In the genomic region with DNA sequence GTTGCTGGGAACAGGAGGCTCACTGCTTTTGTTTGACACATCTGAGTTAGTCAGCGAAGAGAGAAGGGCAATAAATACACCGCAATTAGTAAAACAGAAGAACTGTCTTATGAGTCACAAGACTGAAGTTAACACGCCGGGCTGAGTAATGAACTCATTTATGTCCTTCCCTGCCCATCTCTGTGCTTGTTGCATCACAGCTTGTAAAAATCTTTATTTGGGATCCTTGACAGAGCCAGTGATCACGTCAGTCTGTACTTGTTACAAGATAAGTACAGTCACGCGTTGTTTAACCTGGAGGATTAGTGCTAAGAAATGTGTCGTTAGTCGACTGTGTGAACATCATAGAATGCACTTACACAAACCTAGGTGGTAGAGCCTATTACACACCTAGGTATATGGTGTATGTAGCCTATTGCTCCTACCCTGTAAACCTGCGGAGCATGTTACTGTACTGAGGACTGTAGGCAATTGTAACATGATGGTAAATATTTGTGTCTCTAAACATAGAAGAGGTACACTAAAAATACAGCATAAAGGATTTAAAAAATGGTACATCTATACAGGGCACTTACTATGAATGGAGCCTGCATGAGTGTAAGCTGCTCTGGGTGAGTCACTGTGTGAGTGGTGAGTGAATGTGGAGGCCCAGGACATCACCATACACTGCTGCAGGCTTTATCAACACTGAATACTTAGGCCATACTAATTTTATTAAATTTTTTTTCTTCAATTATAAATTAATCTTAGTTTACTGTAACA, we compare ENCODE assay signal across 13 cellular contexts.
DNase-seq lines count a peak whose midpoint lies in the region; ATAC-seq, FAIRE-seq and TF ChIP-seq lines count a peak whose summit lies in the region.
"Had no signal": no experiment of that assay in that cellular context is flagged by ENCODE, and none has a peak within 500 bp of the region (broad histone marks: within the 10 kb centered on the region; RNA-seq: fewer than 3 reads in every experiment).

No MANE protein-coding gene starts in this region.

- ATAC-seq in stimulated activated effector memory CD8-positive, alpha-beta T cell treated with anti-CD3 and anti-CD28 coated beads, Interleukin-12 subunit alpha, Interleukin-12 subunit beta, amount 100 ng/mL, for 72 hours = peak; percentile 93
- ATAC-seq in WTC11 = no peak
- ATAC-seq: left lung had no signal

- no peaks in the 10 kb centered on the region for H3K9me3 ChIP-seq in breast epithelium
- H3K9me3 ChIP-seq in WERI-Rb-1 (ENCODE audit: severe bottlenecking) = no peaks in the 10 kb centered on the region
- H3K9me3 ChIP-seq: left lung had no signal

- H3K4me1 ChIP-seq in breast epithelium = no peaks in the 10 kb centered on the region
- H3K4me1 ChIP-seq: left lung had no signal

- peaks cover 30% of the 10 kb centered on the region for H3K4me1 Mint-ChIP-seq in MCF 10A (ENCODE audit: insufficient read depth, unreplicated experiment)
- peaks cover 9% of the 10 kb centered on the region for H3K4me1 Mint-ChIP-seq in stimulated activated effector memory CD8-positive, alpha-beta T cell treated with anti-CD3 and anti-CD28 coated beads, Interleukin-12 subunit alpha, Interleukin-12 subunit beta, amount 100 ng/mL, for 72 hours
- H3K4me1 Mint-ChIP-seq in WTC11 = peaks cover 6% of the 10 kb centered on the region

- peak overlapping the region; percentile 65 for H3K27ac Mint-ChIP-seq in MCF 10A (ENCODE audit: low read depth, unreplicated experiment)
- H3K27ac Mint-ChIP-seq in stimulated activated effector memory CD8-positive, alpha-beta T cell treated with anti-CD3 and anti-CD28 coated beads, Interleukin-12 subunit alpha, Interleukin-12 subunit beta, amount 100 ng/mL, for 72 hours = no peak overlapping the region
- H3K27ac Mint-ChIP-seq in WTC11 = no peak overlapping the region

- no peak overlapping the region for H3K27ac ChIP-seq in breast epithelium
- H3K27ac ChIP-seq in WERI-Rb-1 = no peak overlapping the region
- H3K27ac ChIP-seq: left lung, SK-N-MC had no signal

- H3K36me3 Mint-ChIP-seq in MCF 10A (ENCODE audit: insufficient read depth, unreplicated experiment) (peaks cover 5% of the 10 kb centered on the region), WTC11 (no peaks in the 10 kb centered on the region)
- H3K36me3 Mint-ChIP-seq in stimulated activated effector memory CD8-positive, alpha-beta T cell treated with anti-CD3 and anti-CD28 coated beads, Interleukin-12 subunit alpha, Interleukin-12 subunit beta, amount 100 ng/mL, for 72 hours = no peaks in the 10 kb centered on the region

- DNase-seq in MCF 10A (ENCODE audit: unreplicated experiment) (peak; percentile 95), breast epithelium (ENCODE audit: low spot score in 2 of 2) (no peak), M059J (ENCODE audit: low read depth) (peak; percentile 81), bronchial epithelial cell (ENCODE audit: low read depth) (peak; percentile 58), WERI-Rb-1 (no peak), WTC11 (ENCODE audit: low spot score) (no peak)
- DNase-seq in stimulated activated effector memory CD8-positive, alpha-beta T cell treated with anti-CD3 and anti-CD28 coated beads, Interleukin-12 subunit alpha, Interleukin-12 subunit beta, amount 100 ng/mL, for 72 hours (ENCODE audit: low spot score in 2 of 2) = peak in 1 of 2 donors; percentile 52
- no peak for DNase-seq in activated naive CD4-positive, alpha-beta T cell treated with anti-CD3 and anti-CD28 coated beads, Interleukin-2, amount 50 U/mL, for 16 hours
- DNase-seq: activated CD8-positive, alpha-beta memory T cell treated with anti-CD3 and anti-CD28 coated beads for 24 hours; aorta; left lung; NCI-H1930 had no signal

- no peak for FAIRE-seq in bronchial epithelial cell (lab: Jason Lieb, UNC)

- TF ChIP-seq POLR2A in breast epithelium (IDR thresholded peaks at IDR 0.05) = no peak

- TF ChIP-seq CTCF in MCF 10A (IDR thresholded peaks at IDR 0.05; ENCODE audit: unreplicated experiment) (no peak), breast epithelium (IDR thresholded peaks at IDR 0.05) (no peak), bronchial epithelial cell (IDR thresholded peaks at IDR 0.05; ENCODE audit: insufficient read depth, low read length, severe bottlenecking) (no peak), WERI-Rb-1 (IDR thresholded peaks at IDR 0.05; ENCODE audit: low read depth, low read length) (no peak), WTC11 (IDR thresholded peaks at IDR 0.05) (no peak)

- no peak overlapping the region for H3K4me3 Mint-ChIP-seq in MCF 10A (ENCODE audit: unreplicated experiment)
- no peak overlapping the region for H3K4me3 Mint-ChIP-seq in stimulated activated effector memory CD8-positive, alpha-beta T cell treated with anti-CD3 and anti-CD28 coated beads, Interleukin-12 subunit alpha, Interleukin-12 subunit beta, amount 100 ng/mL, for 72 hours
- no peak overlapping the region for H3K4me3 Mint-ChIP-seq in WTC11

- POLR2A ChIA-PET in MCF 10A (lab: Yijun Ruan, JAX) (interaction anchor here (0.6 to 1.4 kb wide), 7 partner anchors 11 to 576 kb away, joined by 3 to 4 read pairs (median 3); no protein-coding TSS in a partner anchor), WTC11 (lab: Charles Lee) (no interaction called here)

- H3K27me3 ChIP-seq in breast epithelium (peaks cover 0 to 2% of the 10 kb centered on the region in 2 donors), bronchial epithelial cell (ENCODE audit: control insufficient read depth, insufficient read depth, low read length) (no peaks in the 10 kb centered on the region), WERI-Rb-1 (ENCODE audit: insufficient read depth, low read depth, severe bottlenecking) (no peaks in the 10 kb centered on the region)

- H3K36me3 ChIP-seq in breast epithelium (no peaks in the 10 kb centered on the region), bronchial epithelial cell (ENCODE audit: control insufficient read depth, insufficient read depth, low read length) (no peaks in the 10 kb centered on the region), WERI-Rb-1 (no peaks in the 10 kb centered on the region)
- H3K36me3 ChIP-seq: left lung had no signal

- H3K4me3 ChIP-seq in breast epithelium = no peak overlapping the region
- no peak overlapping the region for H3K4me3 ChIP-seq in bronchial epithelial cell (ENCODE audit: low read depth, low read length)
- no peak overlapping the region for H3K4me3 ChIP-seq in WERI-Rb-1 (ENCODE audit: low read depth, low read length)
- H3K4me3 ChIP-seq: left lung, SK-N-MC had no signal

- BruUV-seq in MCF 10A (replicated peaks; lab: Mats Ljungman, UMichigan) = no TSS peak

- H3K27me3 Mint-ChIP-seq in MCF 10A (ENCODE audit: insufficient read depth, unreplicated experiment) = peaks cover 72% of the 10 kb centered on the region
- H3K27me3 Mint-ChIP-seq in WTC11 (ENCODE audit: low read depth) = 0 out of 2 replicates have a peak, but pooled peaks cover 4% of the 10 kb centered on the region

- intact Hi-C loops in MCF 10A (cut with micrococcal nuclease) (loop anchor here (10.0 kb wide), 2 partner anchors 354 to 734 kb away; partner anchors contain the start of gene COP1), breast epithelium (cut with DNase I; ENCODE audit: low total_unique reads) (no loop called here)

- H3K9me3 Mint-ChIP-seq in MCF 10A (ENCODE audit: unreplicated experiment) (no peaks in the 10 kb centered on the region), WTC11 (no peaks in the 10 kb centered on the region)
- H3K9me3 Mint-ChIP-seq in stimulated activated effector memory CD8-positive, alpha-beta T cell treated with anti-CD3 and anti-CD28 coated beads, Interleukin-12 subunit alpha, Interleukin-12 subunit beta, amount 100 ng/mL, for 72 hours = no peaks in the 10 kb centered on the region

- CTCF ChIA-PET in MCF 10A (lab: Yijun Ruan, JAX) (interaction anchor here (0.6 to 3.2 kb wide), 12 partner anchors 8 to 1009 kb away, joined by 3 to 18 read pairs (median 4); partner anchors contain the start of gene TNR), WTC11 (lab: Charles Lee) (interaction anchor here (1.0 kb wide), 1 partner anchor 319 kb away, joined by 3 read pairs; no protein-coding TSS in a partner anchor)

TF ChIP-seq in WTC11, 78 proteins besides CTCF, POLR2A, EP300 and RAD21 (continues in another document):
- TF ChIP-seq, protein P1, sequence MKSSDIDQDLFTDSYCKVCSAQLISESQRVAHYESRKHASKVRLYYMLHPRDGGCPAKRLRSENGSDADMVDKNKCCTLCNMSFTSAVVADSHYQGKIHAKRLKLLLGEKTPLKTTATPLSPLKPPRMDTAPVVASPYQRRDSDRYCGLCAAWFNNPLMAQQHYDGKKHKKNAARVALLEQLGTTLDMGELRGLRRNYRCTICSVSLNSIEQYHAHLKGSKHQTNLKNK (CRISPR knock-in tag; IDR thresholded peaks at IDR 0.05) = no peak
- TF ChIP-seq ZNF532 (CRISPR knock-in tag; IDR thresholded peaks at IDR 0.05; ENCODE audit: borderline replicate concordance) = no peak
- no peak for TF ChIP-seq SMAD3 (CRISPR knock-in tag; IDR thresholded peaks at IDR 0.05; ENCODE audit: borderline replicate concordance)

Comparison
In these comparisons a context has a peak if more than half of its experiments do, and no peak if none do; other contexts are left out.
1. DNase-seq: peak in MCF 10A (single experiment), M059J (single experiment) and bronchial epithelial cell (single experiment); none in breast epithelium (0 of 2), activated naive CD4-positive, alpha-beta T cell treated with anti-CD3 and anti-CD28 coated beads, Interleukin-2, amount 50 U/mL, for 16 hours (single experiment), WERI-Rb-1 (single experiment) and WTC11 (single experiment).